ENCODE assay signal across 15 cellular contexts in the genomic region with DNA sequence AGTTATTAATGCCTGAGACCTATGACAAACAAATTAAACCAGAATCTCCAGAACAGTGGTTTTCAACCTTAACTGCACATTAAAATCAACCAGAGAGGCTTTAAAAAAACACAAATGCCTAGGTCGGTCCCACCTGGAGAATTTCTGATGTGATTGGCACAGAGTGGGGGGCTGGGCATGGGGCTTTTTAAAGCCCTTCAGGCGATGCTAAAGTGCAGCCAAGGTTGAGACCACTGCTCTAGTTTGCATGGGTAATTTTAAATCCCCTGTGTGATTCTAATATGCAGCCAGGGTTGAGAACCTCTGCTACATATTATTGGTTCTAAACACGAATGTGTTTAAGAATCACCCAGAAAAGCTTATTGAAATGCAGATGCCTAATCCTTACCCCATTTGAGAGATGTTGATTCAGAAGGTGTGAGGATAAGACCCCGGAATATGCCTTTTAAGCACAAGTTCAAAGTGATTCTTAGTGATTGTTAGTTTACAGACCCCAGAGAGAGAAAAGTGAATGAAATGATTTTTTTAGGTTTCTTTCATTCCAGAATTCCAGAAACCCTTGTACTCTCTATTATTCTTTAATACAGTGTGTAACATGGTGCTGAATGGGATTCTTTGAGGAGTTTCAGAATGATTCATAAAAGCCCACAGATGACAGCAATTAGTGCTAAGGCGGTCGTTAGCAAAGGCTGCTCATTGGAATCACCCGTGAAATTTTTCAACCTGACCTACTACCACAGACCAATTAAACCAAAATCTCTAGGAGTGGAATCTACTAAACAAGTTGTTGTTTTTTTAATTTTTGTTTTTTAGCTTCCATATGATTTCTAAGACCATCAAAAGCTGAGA.
A peak's percentile ranks its signal among the peaks of the same experiment; 100 is the strongest.
DNase-seq lines count a peak whose midpoint lies in the region; ATAC-seq and TF ChIP-seq lines count a peak whose summit lies in the region.
"Had no signal": no experiment of that assay in that cellular context is flagged by ENCODE, and none has a peak within 500 bp of the region (broad histone marks: within the 10 kb centered on the region; RNA-seq: fewer than 3 reads in every experiment).

No MANE protein-coding gene starts in this region.

- DNase-seq in EH (ENCODE audit: low read depth) = peak; percentile 86
- peak; percentile 45 to 69 for DNase-seq in foreskin fibroblast
- DNase-seq in SHP77 treated with DMSO at 0.1 percent for 48 hours (lab: John Stamatoyannopoulos, UW) = no peak
- DNase-seq: activated CD4-positive, alpha-beta memory T cell treated with anti-CD3 and anti-CD28 coated beads, Interleukin-2, amount 10 ng/mL, durations not matched to agents 7 days and 5 days; activated naive CD4-positive, alpha-beta T cell treated with anti-CD3 and anti-CD28 coated beads, Interleukin-2, amount 10 ng/mL, durations not matched to agents 7 days and 5 days; BE2C; kidney; naive thymus-derived CD8-positive, alpha-beta T cell; T-helper 9 cell had no signal

- no peak for TF ChIP-seq CTCF in foreskin fibroblast (IDR thresholded peaks at IDR 0.05; ENCODE audit: low read depth, low read length)

- ATAC-seq in GM19395 (IDR thresholded peaks at IDR 0.05; ENCODE audit: unreplicated experiment) = peak; percentile 46
- peak; percentile 52 for ATAC-seq in HG03342 (IDR thresholded peaks at IDR 0.05; ENCODE audit: unreplicated experiment)
- no peak for ATAC-seq in HG02763 (IDR thresholded peaks at IDR 0.05; ENCODE audit: unreplicated experiment)
- no peak for ATAC-seq in HG03521 (IDR thresholded peaks at IDR 0.05; ENCODE audit: unreplicated experiment)
- no peak for ATAC-seq in GM18861 (IDR thresholded peaks at IDR 0.05; ENCODE audit: unreplicated experiment)
- ATAC-seq: naive thymus-derived CD8-positive, alpha-beta T cell; Panc1 had no signal

- no peak overlapping the region for H3K4me3 ChIP-seq in foreskin fibroblast (ENCODE audit: low read depth in 1 of 2, low read length in 2 of 2)

Comparison
In these comparisons a context has a peak if more than half of its experiments do, and no peak if none do; other contexts are left out.
1. ATAC-seq: peak in GM19395 (single experiment) and HG03342 (single experiment); none in HG02763 (single experiment), HG03521 (single experiment) and GM18861 (single experiment).